Comparison of ENCODE assay signal across 8 cellular contexts in the genomic region with DNA sequence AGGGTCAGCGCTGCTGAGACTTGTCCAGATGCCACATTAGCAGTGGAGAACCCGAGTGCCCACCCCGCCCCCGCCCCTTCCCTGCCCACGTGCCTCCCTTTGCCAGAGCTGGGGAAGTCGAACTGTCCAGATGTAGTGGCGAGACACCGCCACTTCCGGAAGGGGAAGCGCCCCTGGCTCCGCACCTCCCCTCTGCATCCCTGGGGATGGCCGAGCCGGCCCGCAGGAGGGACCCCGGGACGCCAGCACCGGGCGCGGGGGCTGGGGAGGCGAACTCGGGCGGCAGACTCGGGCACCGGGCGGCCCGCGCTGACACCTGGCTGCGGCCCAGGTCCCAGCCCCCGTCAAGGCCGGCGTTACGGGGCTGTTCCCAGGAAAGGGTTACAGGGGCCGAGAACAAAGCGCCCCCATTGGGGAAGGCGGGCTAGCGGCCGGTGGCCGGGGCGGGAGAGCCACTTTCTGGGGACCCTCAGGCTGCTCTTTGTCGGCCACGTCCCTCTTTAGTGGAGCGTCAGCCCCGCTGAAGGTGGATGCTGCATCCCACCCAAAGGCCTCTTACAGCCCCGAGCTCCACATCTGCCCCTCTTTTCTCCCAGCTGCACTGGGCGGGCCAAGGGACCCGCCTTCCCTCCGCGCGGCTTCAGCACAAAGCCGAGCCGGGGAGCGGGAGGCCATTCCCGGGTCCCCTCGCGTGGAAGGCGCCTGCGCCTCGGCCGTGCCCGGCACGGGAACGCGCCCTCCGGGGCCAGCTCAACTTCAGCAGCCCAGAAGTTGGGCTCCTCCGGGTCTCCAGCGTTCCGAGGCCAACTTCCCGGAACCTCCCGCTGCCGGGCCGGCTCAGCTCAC. TPM values are rescaled to one million over a fixed set of nuclear protein-coding genes. Genes with fewer than 3 reads are reported as not detected.
DNase-seq lines count a peak whose midpoint lies in the region; ATAC-seq and TF ChIP-seq lines count a peak whose summit lies in the region.

No MANE protein-coding gene starts in this region.

- CTCF ChIA-PET in CD8-positive, alpha-beta T cell (lab: Charles Lee): no interaction called here

- no peak for DNase-seq in CD8-positive, alpha-beta T cell
- DNase-seq in WERI-Rb-1 (peak; percentile 68), glutamatergic neuron (no peak), progenitor cell of endocrine pancreas (ENCODE audit: low spot score, unreplicated experiment) (peak; percentile 29), SKM-1 (lab: John Stamatoyannopoulos, UW; ENCODE audit: unreplicated experiment) (no peak), COLO829 (ENCODE audit: low spot score) (no peak)

- H3K36me3 Mint-ChIP-seq in CD8-positive, alpha-beta T cell: no peaks in the 10 kb centered on the region
- no peaks in the 10 kb centered on the region for H3K36me3 Mint-ChIP-seq in glutamatergic neuron (ENCODE audit: unreplicated experiment)
- no peaks in the 10 kb centered on the region for H3K36me3 Mint-ChIP-seq in progenitor cell of endocrine pancreas (ENCODE audit: insufficient read depth)

- H3K27ac Mint-ChIP-seq in CD8-positive, alpha-beta T cell: no peak overlapping the region
- H3K27ac Mint-ChIP-seq in glutamatergic neuron (ENCODE audit: unreplicated experiment): no peak overlapping the region
- H3K27ac Mint-ChIP-seq in progenitor cell of endocrine pancreas: peak overlapping the region; percentile 62

- intact Hi-C loops in CD8-positive, alpha-beta T cell (cut with DNase I, micrococcal nuclease): no loop called here

- H3K79me2 ChIP-seq in KMS-11 (ENCODE audit: insufficient read depth, low read depth): no peaks in the 10 kb centered on the region

- peak overlapping the region; percentile 55 for H3K4me3 Mint-ChIP-seq in CD8-positive, alpha-beta T cell
- H3K4me3 Mint-ChIP-seq in glutamatergic neuron (ENCODE audit: unreplicated experiment): peak overlapping the region; percentile 71
- peak overlapping the region; percentile 73 for H3K4me3 Mint-ChIP-seq in progenitor cell of endocrine pancreas (ENCODE audit: low read depth)

- no peak overlapping the region for H3K4me3 ChIP-seq in CD8-positive, alpha-beta T cell (ENCODE audit: low read depth, low read length)
- no peak overlapping the region for H3K4me3 ChIP-seq in KMS-11 (IDR thresholded peaks at IDR 0.05; ENCODE audit: insufficient read depth, low read depth, low read length)
- H3K4me3 ChIP-seq in WERI-Rb-1 (ENCODE audit: low read depth, low read length): peak overlapping the region; percentile 81

- TF ChIP-seq CTCF in CD8-positive, alpha-beta T cell (IDR thresholded peaks at IDR 0.05): no peak
- no peak for TF ChIP-seq CTCF in KMS-11 (conservative IDR thresholded peaks at IDR 0.05; ENCODE audit: low read depth, low read length)
- TF ChIP-seq CTCF in WERI-Rb-1 (IDR thresholded peaks at IDR 0.05; ENCODE audit: low read depth, low read length): peak; percentile 15; the same call in 1 of the 2 replicates
- no peak for TF ChIP-seq CTCF in glutamatergic neuron (IDR thresholded peaks at IDR 0.05; ENCODE audit: partially characterized antibody, unreplicated experiment)
- no peak for TF ChIP-seq CTCF in progenitor cell of endocrine pancreas (IDR thresholded peaks at IDR 0.05; ENCODE audit: unreplicated experiment)

- no peaks in the 10 kb centered on the region for H3K4me1 Mint-ChIP-seq in CD8-positive, alpha-beta T cell (ENCODE audit: low read depth)
- H3K4me1 Mint-ChIP-seq in glutamatergic neuron (ENCODE audit: low read depth, unreplicated experiment) (peaks cover 7% of the 10 kb centered on the region), progenitor cell of endocrine pancreas (ENCODE audit: low read depth) (peaks cover 20% of the 10 kb centered on the region)

- peak overlapping the region; percentile 78 for H2AFZ ChIP-seq in KMS-11 (ENCODE audit: low read depth)

- POLR2A ChIA-PET in CD8-positive, alpha-beta T cell (lab: Charles Lee): no interaction called here

- no peak overlapping the region for H3K27ac ChIP-seq in CD8-positive, alpha-beta T cell (ENCODE audit: low read depth, low read length)
- peak overlapping the region; percentile 42; the same call in 1 of the 2 replicates for H3K27ac ChIP-seq in KMS-11
- H3K27ac ChIP-seq in WERI-Rb-1: peak overlapping the region; percentile 73

- H3K27me3 ChIP-seq in CD8-positive, alpha-beta T cell (ENCODE audit: insufficient read depth, low read length): peaks cover 20% of the 10 kb centered on the region
- H3K27me3 ChIP-seq in KMS-11 (ENCODE audit: insufficient read depth, low read depth): no peaks in the 10 kb centered on the region
- H3K27me3 ChIP-seq in WERI-Rb-1 (ENCODE audit: insufficient read depth, low read depth, severe bottlenecking): peaks cover 2% of the 10 kb centered on the region

- no peaks in the 10 kb centered on the region for H3K9me3 ChIP-seq in CD8-positive, alpha-beta T cell (ENCODE audit: low read length)
- H3K9me3 ChIP-seq in WERI-Rb-1 (ENCODE audit: severe bottlenecking): no peaks in the 10 kb centered on the region

- no peaks in the 10 kb centered on the region for H3K4me1 ChIP-seq in CD8-positive, alpha-beta T cell (ENCODE audit: insufficient read depth, low read length)
- peaks cover 34% of the 10 kb centered on the region for H3K4me1 ChIP-seq in KMS-11 (ENCODE audit: low read depth, poor library complexity, severe bottlenecking)

- no peaks in the 10 kb centered on the region for H3K36me3 ChIP-seq in CD8-positive, alpha-beta T cell (ENCODE audit: insufficient read depth, low read length)
- H3K36me3 ChIP-seq in KMS-11 (ENCODE audit: insufficient read depth): no peaks in the 10 kb centered on the region
- peaks cover 3% of the 10 kb centered on the region; the same call in 1 of the 2 replicates for H3K36me3 ChIP-seq in WERI-Rb-1

- no peaks in the 10 kb centered on the region for H3K9me3 Mint-ChIP-seq in CD8-positive, alpha-beta T cell
- H3K9me3 Mint-ChIP-seq in glutamatergic neuron (ENCODE audit: unreplicated experiment): peaks cover 6% of the 10 kb centered on the region
- no peaks in the 10 kb centered on the region for H3K9me3 Mint-ChIP-seq in progenitor cell of endocrine pancreas (ENCODE audit: low read depth)

- no peak for ATAC-seq in CD8-positive, alpha-beta T cell
- ATAC-seq in GM19372 (IDR thresholded peaks at IDR 0.05; ENCODE audit: low read depth, unreplicated experiment): peak; percentile 26

- H3K27me3 Mint-ChIP-seq in CD8-positive, alpha-beta T cell (ENCODE audit: low read depth): peaks cover 40% of the 10 kb centered on the region
- H3K27me3 Mint-ChIP-seq in glutamatergic neuron (ENCODE audit: unreplicated experiment) (peaks cover 19% of the 10 kb centered on the region), progenitor cell of endocrine pancreas (peaks cover 6% of the 10 kb centered on the region)

- H3K9ac ChIP-seq in KMS-11: peak overlapping the region; percentile 69

- no peaks in the 10 kb centered on the region for H4K20me1 ChIP-seq in KMS-11 (ENCODE audit: insufficient read depth)

- peak overlapping the region; percentile 76 for H3K4me2 ChIP-seq in KMS-11

RNA-seq across cellular contexts. Expression of gene SDC1, which starts 1.4 kb away (rescaled TPM):
- not detected for total RNA-seq in CD8-positive, alpha-beta T cell
- total RNA-seq in glutamatergic neuron (ENCODE audit: unreplicated experiment): 0.93 TPM
- 35.1 and 38.7 TPM in 2 replicates for total RNA-seq in progenitor cell of endocrine pancreas

Comparison
In these comparisons a context has a peak if more than half of its experiments do, and no peak if none do; other contexts are left out.
1. DNase-seq: peak in WERI-Rb-1 (single experiment) and progenitor cell of endocrine pancreas (single experiment); none in CD8-positive, alpha-beta T cell (0 of 7), glutamatergic neuron (single experiment), SKM-1 (single experiment) and COLO829 (single experiment).
2. RNA of gene SDC1, which starts 1.4 kb away (total RNA-seq): 35.1 to 38.7 TPM in progenitor cell of endocrine pancreas; 0.93 TPM in glutamatergic neuron (single experiment) and not detected in CD8-positive, alpha-beta T cell; every median in the first group is over 10 times any median in the second.
3. Peak in every context shown above with its lines, with median percentiles within 50 percentile points of each other: H3K4me3 Mint-ChIP-seq.